8 cellular contexts compared by ENCODE assay signal in the genomic region with DNA sequence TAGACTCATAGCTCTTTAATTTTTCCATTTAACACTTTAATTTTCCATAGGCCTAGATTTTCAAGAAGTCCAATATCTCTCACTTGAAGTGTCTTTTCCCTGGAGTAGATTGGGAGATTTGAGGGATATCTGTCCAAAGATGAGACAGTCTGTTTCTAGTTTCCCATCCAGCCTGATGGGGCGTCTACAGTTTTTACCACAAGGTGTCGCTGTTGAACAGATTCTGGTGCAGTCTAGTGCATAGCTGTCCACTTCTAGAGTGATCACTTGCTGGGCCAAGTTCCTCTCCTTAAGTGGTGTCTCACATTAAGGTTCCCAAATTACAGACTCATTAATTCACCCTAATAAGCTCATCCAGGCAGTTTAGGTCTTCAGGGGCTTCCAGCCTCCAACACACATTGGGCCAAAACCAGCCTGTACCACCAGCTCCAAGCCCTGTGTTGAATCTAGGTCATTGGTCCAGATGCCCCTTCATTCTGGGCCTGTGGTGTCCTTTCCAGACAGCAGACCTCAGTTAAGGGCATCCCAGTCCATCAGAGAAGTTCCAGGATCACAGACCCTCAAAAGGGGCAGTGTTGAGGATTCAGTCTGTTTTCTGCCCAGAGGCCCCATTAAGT. TPM values are rescaled to one million over a fixed set of nuclear protein-coding genes. Genes with fewer than 3 reads are reported as not detected.
DNase-seq lines count a peak whose midpoint lies in the region; ATAC-seq and TF ChIP-seq lines count a peak whose summit lies in the region.

No MANE protein-coding gene starts in this region.

- TF ChIP-seq CTCF in type B pancreatic cell (conservative IDR thresholded peaks at IDR 0.05): peak; percentile 75

- peaks cover 31 to 42% of the 10 kb centered on the region in 2 donors for H3K36me3 Mint-ChIP-seq in activated T-cell treated with anti-CD3 and anti-CD28 coated beads, Interleukin-2, amount 50 U/mL, for 72 hours (ENCODE audit: insufficient read depth in 2 of 2)
- peaks cover 6% of the 10 kb centered on the region for H3K36me3 Mint-ChIP-seq in type B pancreatic cell

- H3K9me3 Mint-ChIP-seq in activated T-cell treated with anti-CD3 and anti-CD28 coated beads, Interleukin-2, amount 50 U/mL, for 72 hours: peaks cover 7 to 14% of the 10 kb centered on the region in 2 donors
- peaks cover 8% of the 10 kb centered on the region for H3K9me3 Mint-ChIP-seq in type B pancreatic cell

- H3K27ac Mint-ChIP-seq in activated T-cell treated with anti-CD3 and anti-CD28 coated beads, Interleukin-2, amount 50 U/mL, for 72 hours: peak overlapping the region; percentile 81
- no peak overlapping the region for H3K27ac Mint-ChIP-seq in type B pancreatic cell

- DNase-seq in DMS79 treated with DMSO at 0.1 percent for 48 hours (lab: John Stamatoyannopoulos, UW) (peak; percentile 1), DMS79 (lab: John Stamatoyannopoulos, UW) (no peak), NCI-H460 (ENCODE audit: extremely low read depth, low read depth) (peak; percentile 17), iris pigment epithelial cell (ENCODE audit: low read depth) (peak; percentile 23), type B pancreatic cell (ENCODE audit: extremely low spot score, unreplicated experiment) (no peak), LoVo (ENCODE audit: low spot score) (no peak)
- DNase-seq in activated T-cell treated with anti-CD3 and anti-CD28 coated beads, Interleukin-2, amount 50 U/mL, for 72 hours: peak; percentile 67 to 73

- H3K4me3 Mint-ChIP-seq in activated T-cell treated with anti-CD3 and anti-CD28 coated beads, Interleukin-2, amount 50 U/mL, for 72 hours: no peak overlapping the region
- H3K4me3 Mint-ChIP-seq in type B pancreatic cell: no peak overlapping the region

- H3K4me1 Mint-ChIP-seq in activated T-cell treated with anti-CD3 and anti-CD28 coated beads, Interleukin-2, amount 50 U/mL, for 72 hours (ENCODE audit: low read depth): peaks cover 33% of the 10 kb centered on the region
- peaks cover 18% of the 10 kb centered on the region for H3K4me1 Mint-ChIP-seq in type B pancreatic cell (ENCODE audit: unreplicated experiment)

- H3K27me3 Mint-ChIP-seq in activated T-cell treated with anti-CD3 and anti-CD28 coated beads, Interleukin-2, amount 50 U/mL, for 72 hours (ENCODE audit: low read depth): no peaks in the 10 kb centered on the region
- H3K27me3 Mint-ChIP-seq in type B pancreatic cell: no peaks in the 10 kb centered on the region

- ATAC-seq in activated T-cell treated with anti-CD3 and anti-CD28 coated beads, Interleukin-2, amount 50 U/mL, for 72 hours (replicated peaks in 1 of 2): peak; percentile 24 to 38
- no peak for ATAC-seq in GM19452 (IDR thresholded peaks at IDR 0.05; ENCODE audit: unreplicated experiment)

RNA-seq across cellular contexts. Expression of a gene that starts 9.4 kb away (rescaled TPM):
- total RNA-seq in NCI-H460 (2014; rRNA removed; shearing (Covaris generic)): not detected in 2 replicates
- polyA plus RNA-seq in NCI-H460 (2014; cell fraction: nucleus; rRNA removed): not detected in 2 replicates
- total RNA-seq in activated T-cell treated with anti-CD3 and anti-CD28 coated beads, Interleukin-2, amount 50 U/mL, for 72 hours: 10 to 100 TPM; 45.2 to 49.9 TPM
- not detected in 2 replicates for total RNA-seq in type B pancreatic cell (ENCODE audit: low replicate concordance)

RNA-seq across cellular contexts. Expression of a gene that starts 21.7 kb away (rescaled TPM):
- 0.02 TPM in 1 of 2 replicates, not detected in the other for total RNA-seq in NCI-H460 (2014; rRNA removed; shearing (Covaris generic))
- not detected in 2 replicates for polyA plus RNA-seq in NCI-H460 (2014; cell fraction: nucleus; rRNA removed)
- total RNA-seq in activated T-cell treated with anti-CD3 and anti-CD28 coated beads, Interleukin-2, amount 50 U/mL, for 72 hours: 10 to 100 TPM; 11.3 to 13.0 TPM
- 0.12 and 0.31 TPM in 2 replicates for total RNA-seq in type B pancreatic cell (ENCODE audit: low replicate concordance)

Comparison
In these comparisons a context has a peak if more than half of its experiments do, and no peak if none do; other contexts are left out.
1. DNase-seq: peak in DMS79 treated with DMSO at 0.1 percent for 48 hours (single experiment), NCI-H460 (single experiment), activated T-cell treated with anti-CD3 and anti-CD28 coated beads, Interleukin-2, amount 50 U/mL, for 72 hours (2 of 2) and iris pigment epithelial cell (single experiment); none in DMS79 (single experiment), type B pancreatic cell (single experiment) and LoVo (single experiment).
2. RNA of a gene that starts 9.4 kb away (total RNA-seq): 45.2 to 49.9 TPM in activated T-cell treated with anti-CD3 and anti-CD28 coated beads, Interleukin-2, amount 50 U/mL, for 72 hours; not detected in NCI-H460 and not detected in type B pancreatic cell; every median in the first group is over 10 times any median in the second.